ENCODE assay signal across 8 cellular contexts in genomic region chr1:74468982-74469603, GRCh38. TPM values are rescaled to one million over a fixed set of nuclear protein-coding genes. Genes with fewer than 3 reads are reported as not detected.
DNase-seq lines count a peak whose midpoint lies in the region; ATAC-seq and TF ChIP-seq lines count a peak whose summit lies in the region.

No MANE protein-coding gene starts in this region.

- peaks cover 38% of the 10 kb centered on the region for H3K4me1 Mint-ChIP-seq in brain
- H3K4me1 Mint-ChIP-seq in CD4-positive, alpha-beta memory T cell = peaks cover 0 to 2% (median 0%) of the 10 kb centered on the region in 4 donors

- H3K36me3 ChIP-seq in kidney epithelial cell (ENCODE audit: control insufficient read depth, insufficient read depth, low read length) = no peaks in the 10 kb centered on the region
- H3K36me3 ChIP-seq in CD4-positive, alpha-beta memory T cell (ENCODE audit: insufficient read depth, low read length) = no peaks in the 10 kb centered on the region

- CTCF ChIA-PET in CD4-positive, alpha-beta memory T cell (lab: Charles Lee; ENCODE audit: partially characterized antibody) = no interaction called here

- H3K27me3 Mint-ChIP-seq in brain = no peaks in the 10 kb centered on the region
- H3K27me3 Mint-ChIP-seq in CD4-positive, alpha-beta memory T cell = peaks cover 0 to 1% of the 10 kb centered on the region in 2 donors

- POLR2A ChIA-PET in CD4-positive, alpha-beta memory T cell (lab: Charles Lee; ENCODE audit: partially characterized antibody) = no interaction called here

- no peak overlapping the region for H3K4me3 ChIP-seq in kidney epithelial cell (ENCODE audit: low read depth, low read length)
- no peak overlapping the region for H3K4me3 ChIP-seq in CD4-positive, alpha-beta memory T cell (ENCODE audit: low read length in 2 of 2)

- peak overlapping the region in 2 of 5 experiments; percentile 52 to 91 for H3K27ac Mint-ChIP-seq in brain
- H3K27ac Mint-ChIP-seq in CD4-positive, alpha-beta memory T cell = no peak overlapping the region

- no peak overlapping the region for H3K4me3 Mint-ChIP-seq in brain
- H3K4me3 Mint-ChIP-seq in CD4-positive, alpha-beta memory T cell = no peak overlapping the region

- H3K27me3 ChIP-seq in kidney epithelial cell (ENCODE audit: control insufficient read depth, insufficient read depth, low read length) = no peaks in the 10 kb centered on the region
- H3K27me3 ChIP-seq in CD4-positive, alpha-beta memory T cell (ENCODE audit: insufficient read depth, low read length) = no peaks in the 10 kb centered on the region

- no peaks in the 10 kb centered on the region for H3K4me1 ChIP-seq in CD4-positive, alpha-beta memory T cell (ENCODE audit: insufficient read depth, low read length)

- no peaks in the 10 kb centered on the region for H3K36me3 Mint-ChIP-seq in brain
- H3K36me3 Mint-ChIP-seq in CD4-positive, alpha-beta memory T cell = no peaks in the 10 kb centered on the region

- ATAC-seq in HG03280 (IDR thresholded peaks at IDR 0.05; ENCODE audit: unreplicated experiment) = no peak

- no peaks in the 10 kb centered on the region for H3K9me3 ChIP-seq in CD4-positive, alpha-beta memory T cell (ENCODE audit: control insufficient read depth in 1 of 2, low read length in 2 of 2)

- peak; percentile 69 to 82 for TF ChIP-seq CTCF in brain (conservative IDR thresholded peaks at IDR 0.05)
- TF ChIP-seq CTCF in kidney epithelial cell (IDR thresholded peaks at IDR 0.05; ENCODE audit: insufficient read depth, low read length, poor library complexity, severe bottlenecking) = peak; percentile 59

- H3K9me3 Mint-ChIP-seq in brain = peaks cover 0 to 4% (median 0%) of the 10 kb centered on the region in 5 experiments
- no peaks in the 10 kb centered on the region for H3K9me3 Mint-ChIP-seq in CD4-positive, alpha-beta memory T cell

- H3K27ac ChIP-seq in CD4-positive, alpha-beta memory T cell (ENCODE audit: low read depth, low read length) = no peak overlapping the region

- peak; percentile 19 for DNase-seq in CD1c-positive myeloid dendritic cell (ENCODE audit: extremely low spot score)
- peak; percentile 45 for DNase-seq in HCEC 1CT
- peak; percentile 31 for DNase-seq in NCI-H2171 (lab: John Stamatoyannopoulos, UW)
- peak; percentile 9 for DNase-seq in kidney epithelial cell (ENCODE audit: low read depth)
- DNase-seq in stimulated activated CD4-positive, alpha-beta T cell treated with anti-CD3 and anti-CD28 coated beads, Interleukin-4, amount 100 ng/mL, for 1 hour = no peak
- no peak for DNase-seq in CD4-positive, alpha-beta memory T cell

- intact Hi-C loops in CD4-positive, alpha-beta memory T cell (cut with micrococcal nuclease) = no loop called here

RNA-seq across cellular contexts. Expression of gene LRRC53, which starts 43.3 kb away (rescaled TPM):
- polyA plus RNA-seq in brain (ENCODE audit: insufficient read depth, low read depth, low replicate concordance) = not detected
- not detected in 2 replicates for total RNA-seq in kidney epithelial cell
- total RNA-seq in CD4-positive, alpha-beta memory T cell = not detected
- polyA plus RNA-seq in CD4-positive, alpha-beta memory T cell = not detected

Comparison
In these comparisons a context has a peak if more than half of its experiments do, and no peak if none do; other contexts are left out.
1. DNase-seq: peak in CD1c-positive myeloid dendritic cell (single experiment), HCEC 1CT (single experiment), NCI-H2171 (single experiment) and kidney epithelial cell (single experiment); none in stimulated activated CD4-positive, alpha-beta T cell treated with anti-CD3 and anti-CD28 coated beads, Interleukin-4, amount 100 ng/mL, for 1 hour (single experiment) and CD4-positive, alpha-beta memory T cell (0 of 5).